1 cellular context compared by ENCODE assay signal in genomic region chr20:36183155-36183944, GRCh38.
A peak's percentile ranks its signal among the peaks of the same experiment; 100 is the strongest.
TF ChIP-seq lines count a peak whose summit lies in the region.

No MANE protein-coding gene starts in this region.

TF ChIP-seq in K562, 482 proteins besides CTCF, POLR2A, EP300 and RAD21 (continued from another document and continues in another):
- TF ChIP-seq, protein P1, sequence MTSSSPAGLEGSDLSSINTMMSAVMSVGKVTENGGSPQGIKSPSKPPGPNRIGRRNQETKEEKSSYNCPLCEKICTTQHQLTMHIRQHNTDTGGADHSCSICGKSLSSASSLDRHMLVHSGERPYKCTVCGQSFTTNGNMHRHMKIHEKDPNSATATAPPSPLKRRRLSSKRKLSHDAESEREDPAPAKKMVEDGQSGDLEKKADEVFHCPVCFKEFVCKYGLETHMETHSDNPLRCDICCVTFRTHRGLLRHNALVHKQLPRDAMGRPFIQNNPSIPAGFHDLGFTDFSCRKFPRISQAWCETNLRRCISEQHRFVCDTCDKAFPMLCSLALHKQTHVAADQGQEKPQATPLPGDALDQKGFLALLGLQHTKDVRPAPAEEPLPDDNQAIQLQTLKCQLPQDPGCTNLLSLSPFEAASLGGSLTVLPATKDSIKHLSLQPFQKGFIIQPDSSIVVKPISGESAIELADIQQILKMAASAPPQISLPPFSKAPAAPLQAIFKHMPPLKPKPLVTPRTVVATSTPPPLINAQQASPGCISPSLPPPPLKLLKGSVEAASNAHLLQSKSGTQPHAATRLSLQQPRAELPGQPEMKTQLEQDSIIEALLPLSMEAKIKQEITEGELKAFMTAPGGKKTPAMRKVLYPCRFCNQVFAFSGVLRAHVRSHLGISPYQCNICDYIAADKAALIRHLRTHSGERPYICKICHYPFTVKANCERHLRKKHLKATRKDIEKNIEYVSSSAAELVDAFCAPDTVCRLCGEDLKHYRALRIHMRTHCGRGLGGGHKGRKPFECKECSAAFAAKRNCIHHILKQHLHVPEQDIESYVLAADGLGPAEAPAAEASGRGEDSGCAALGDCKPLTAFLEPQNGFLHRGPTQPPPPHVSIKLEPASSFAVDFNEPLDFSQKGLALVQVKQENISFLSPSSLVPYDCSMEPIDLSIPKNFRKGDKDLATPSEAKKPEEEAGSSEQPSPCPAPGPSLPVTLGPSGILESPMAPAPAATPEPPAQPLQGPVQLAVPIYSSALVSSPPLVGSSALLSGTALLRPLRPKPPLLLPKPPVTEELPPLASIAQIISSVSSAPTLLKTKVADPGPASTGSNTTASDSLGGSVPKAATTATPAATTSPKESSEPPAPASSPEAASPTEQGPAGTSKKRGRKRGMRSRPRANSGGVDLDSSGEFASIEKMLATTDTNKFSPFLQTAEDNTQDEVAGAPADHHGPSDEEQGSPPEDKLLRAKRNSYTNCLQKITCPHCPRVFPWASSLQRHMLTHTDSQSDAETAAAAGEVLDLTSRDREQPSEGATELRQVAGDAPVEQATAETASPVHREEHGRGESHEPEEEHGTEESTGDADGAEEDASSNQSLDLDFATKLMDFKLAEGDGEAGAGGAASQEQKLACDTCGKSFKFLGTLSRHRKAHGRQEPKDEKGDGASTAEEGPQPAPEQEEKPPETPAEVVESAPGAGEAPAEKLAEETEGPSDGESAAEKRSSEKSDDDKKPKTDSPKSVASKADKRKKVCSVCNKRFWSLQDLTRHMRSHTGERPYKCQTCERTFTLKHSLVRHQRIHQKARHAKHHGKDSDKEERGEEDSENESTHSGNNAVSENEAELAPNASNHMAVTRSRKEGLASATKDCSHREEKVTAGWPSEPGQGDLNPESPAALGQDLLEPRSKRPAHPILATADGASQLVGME (CRISPR knock-in tag; IDR thresholded peaks at IDR 0.05), result no peak
- TF ChIP-seq ZNF583 (CRISPR knock-in tag; IDR thresholded peaks at IDR 0.05) (no peak), NR1H2 (CRISPR knock-in tag; IDR thresholded peaks at IDR 0.05) (no peak), HOMEZ (CRISPR knock-in tag; IDR thresholded peaks at IDR 0.05) (no peak), ZNF197 (CRISPR knock-in tag; IDR thresholded peaks at IDR 0.05; ENCODE audit: low read depth) (peak; percentile 83; the same call in 1 of the 2 replicates), HNRNPLL (IDR thresholded peaks at IDR 0.05; ENCODE audit: low read depth, low read length, poor library complexity, severe bottlenecking) (no peak), KAT2B (IDR thresholded peaks at IDR 0.05; ENCODE audit: low read depth, low read length) (no peak), ZFX (CRISPR knock-in tag; IDR thresholded peaks at IDR 0.05) (peak; percentile 78), ZBTB7A (IDR thresholded peaks at IDR 0.05; ENCODE audit: borderline replicate concordance, control insufficient read depth, low read depth, low read length) (peak; percentile 58), ARID1B (IDR thresholded peaks at IDR 0.05) (peak; percentile 98), ZNF175 (CRISPR knock-in tag; IDR thresholded peaks at IDR 0.05; ENCODE audit: low read depth) (peak; percentile 55; the same call in 1 of the 2 replicates), BRCA1 (IDR thresholded peaks at IDR 0.05) (no peak), BRCA1 (CRISPR knock-in tag; IDR thresholded peaks at IDR 0.05) (no peak), HEY1 (CRISPR knock-in tag; IDR thresholded peaks at IDR 0.05; ENCODE audit: borderline replicate concordance) (no peak), CHD2 (IDR thresholded peaks at IDR 0.05; ENCODE audit: low read depth, low read length) (no peak), SP1 (CRISPR knock-in tag; IDR thresholded peaks at IDR 0.05) (no peak), SRSF7 (optimal IDR thresholded peaks at IDR 0.05; ENCODE audit: low read depth, low read length) (no peak), JUND (IDR thresholded peaks at IDR 0.05; ENCODE audit: borderline replicate concordance, low read depth, low read length) (peak; percentile 84), JUND (tag; IDR thresholded peaks at IDR 0.05; ENCODE audit: borderline replicate concordance, low read depth, low read length) (peak; percentile 66; the same call in 1 of the 3 replicates), JUN (IDR thresholded peaks at IDR 0.05; ENCODE audit: borderline replicate concordance, low read depth, low read length) (0 out of 2 replicates have a peak, but pooled peaks have one; percentile 57), JUN (CRISPR knock-in tag; IDR thresholded peaks at IDR 0.05; ENCODE audit: borderline replicate concordance) (no peak), ZC3H4 (CRISPR knock-in tag; IDR thresholded peaks at IDR 0.05; ENCODE audit: borderline replicate concordance) (no peak), YBX1 (IDR thresholded peaks at IDR 0.05) (no peak), HCFC1 (IDR thresholded peaks at IDR 0.05; ENCODE audit: low read depth, low read length) (no peak), POLR2AphosphoS5 (IDR thresholded peaks at IDR 0.05; ENCODE audit: control insufficient read depth, insufficient read depth, low read depth, low read length) (peak; percentile 94), GABPA (tag; conservative IDR thresholded peaks at IDR 0.05; ENCODE audit: low read depth) (no peak), TFE3 (CRISPR knock-in tag; IDR thresholded peaks at IDR 0.05) (no peak), GABPB2 (CRISPR knock-in tag; conservative IDR thresholded peaks at IDR 0.05) (no peak), EZH2 (IDR thresholded peaks at IDR 0.05; ENCODE audit: borderline replicate concordance, low read depth, low read length) (no peak), FOXP1 (CRISPR knock-in tag; IDR thresholded peaks at IDR 0.05) (no peak), KLF16 (IDR thresholded peaks at IDR 0.05) (peak; percentile 93), ETV5 (CRISPR knock-in tag; IDR thresholded peaks at IDR 0.05; ENCODE audit: low read depth) (no peak; the same call in 1 of the 2 replicates), ZNF589 (CRISPR knock-in tag; IDR thresholded peaks at IDR 0.05; ENCODE audit: low read depth) (peak; percentile 91; the same call in 1 of the 2 replicates), SMAD3 (CRISPR knock-in tag; conservative IDR thresholded peaks at IDR 0.05) (no peak; the same call in 1 of the 2 replicates), NFXL1 (CRISPR knock-in tag; IDR thresholded peaks at IDR 0.05) (no peak), RAD51 (IDR thresholded peaks at IDR 0.05; ENCODE audit: borderline replicate concordance, low read depth) (peak; percentile 44; the same call in 1 of the 2 replicates), SMARCB1 (IDR thresholded peaks at IDR 0.05; ENCODE audit: insufficient read length, low read depth) (no peak), SMARCA4 (IDR thresholded peaks at IDR 0.05) (peak; percentile 94), ZNF140 (CRISPR knock-in tag; IDR thresholded peaks at IDR 0.05) (no peak), ZNF232 (CRISPR knock-in tag; IDR thresholded peaks at IDR 0.05) (no peak), NFE2L1 (tag; IDR thresholded peaks at IDR 0.05; ENCODE audit: borderline replicate concordance, low read depth) (no peak), FOS (IDR thresholded peaks at IDR 0.05; ENCODE audit: extremely low read depth, insufficient read length) (no peak), HLTF (IDR thresholded peaks at IDR 0.05) (no peak), KAT7 (CRISPR knock-in tag; IDR thresholded peaks at IDR 0.05; ENCODE audit: borderline replicate concordance) (no peak), ETV1 (tag; conservative IDR thresholded peaks at IDR 0.05; ENCODE audit: low read depth) (no peak)
- TF ChIP-seq, protein P2, sequence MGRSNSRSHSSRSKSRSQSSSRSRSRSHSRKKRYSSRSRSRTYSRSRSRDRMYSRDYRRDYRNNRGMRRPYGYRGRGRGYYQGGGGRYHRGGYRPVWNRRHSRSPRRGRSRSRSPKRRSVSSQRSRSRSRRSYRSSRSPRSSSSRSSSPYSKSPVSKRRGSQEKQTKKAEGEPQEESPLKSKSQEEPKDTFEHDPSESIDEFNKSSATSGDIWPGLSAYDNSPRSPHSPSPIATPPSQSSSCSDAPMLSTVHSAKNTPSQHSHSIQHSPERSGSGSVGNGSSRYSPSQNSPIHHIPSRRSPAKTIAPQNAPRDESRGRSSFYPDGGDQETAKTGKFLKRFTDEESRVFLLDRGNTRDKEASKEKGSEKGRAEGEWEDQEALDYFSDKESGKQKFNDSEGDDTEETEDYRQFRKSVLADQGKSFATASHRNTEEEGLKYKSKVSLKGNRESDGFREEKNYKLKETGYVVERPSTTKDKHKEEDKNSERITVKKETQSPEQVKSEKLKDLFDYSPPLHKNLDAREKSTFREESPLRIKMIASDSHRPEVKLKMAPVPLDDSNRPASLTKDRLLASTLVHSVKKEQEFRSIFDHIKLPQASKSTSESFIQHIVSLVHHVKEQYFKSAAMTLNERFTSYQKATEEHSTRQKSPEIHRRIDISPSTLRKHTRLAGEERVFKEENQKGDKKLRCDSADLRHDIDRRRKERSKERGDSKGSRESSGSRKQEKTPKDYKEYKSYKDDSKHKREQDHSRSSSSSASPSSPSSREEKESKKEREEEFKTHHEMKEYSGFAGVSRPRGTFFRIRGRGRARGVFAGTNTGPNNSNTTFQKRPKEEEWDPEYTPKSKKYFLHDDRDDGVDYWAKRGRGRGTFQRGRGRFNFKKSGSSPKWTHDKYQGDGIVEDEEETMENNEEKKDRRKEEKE (IDR thresholded peaks at IDR 0.05; ENCODE audit: borderline replicate concordance in 1 of 2, control insufficient read depth in 1 of 2, low read depth in 2 of 2, low read length in 1 of 2), result no peak
- TF ChIP-seq, protein P3, sequence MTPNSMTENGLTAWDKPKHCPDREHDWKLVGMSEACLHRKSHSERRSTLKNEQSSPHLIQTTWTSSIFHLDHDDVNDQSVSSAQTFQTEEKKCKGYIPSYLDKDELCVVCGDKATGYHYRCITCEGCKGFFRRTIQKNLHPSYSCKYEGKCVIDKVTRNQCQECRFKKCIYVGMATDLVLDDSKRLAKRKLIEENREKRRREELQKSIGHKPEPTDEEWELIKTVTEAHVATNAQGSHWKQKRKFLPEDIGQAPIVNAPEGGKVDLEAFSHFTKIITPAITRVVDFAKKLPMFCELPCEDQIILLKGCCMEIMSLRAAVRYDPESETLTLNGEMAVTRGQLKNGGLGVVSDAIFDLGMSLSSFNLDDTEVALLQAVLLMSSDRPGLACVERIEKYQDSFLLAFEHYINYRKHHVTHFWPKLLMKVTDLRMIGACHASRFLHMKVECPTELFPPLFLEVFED (CRISPR knock-in tag; conservative IDR thresholded peaks at IDR 0.05), result peak; percentile 60; the same call in 1 of the 2 replicates
- TF ChIP-seq, protein P4, sequence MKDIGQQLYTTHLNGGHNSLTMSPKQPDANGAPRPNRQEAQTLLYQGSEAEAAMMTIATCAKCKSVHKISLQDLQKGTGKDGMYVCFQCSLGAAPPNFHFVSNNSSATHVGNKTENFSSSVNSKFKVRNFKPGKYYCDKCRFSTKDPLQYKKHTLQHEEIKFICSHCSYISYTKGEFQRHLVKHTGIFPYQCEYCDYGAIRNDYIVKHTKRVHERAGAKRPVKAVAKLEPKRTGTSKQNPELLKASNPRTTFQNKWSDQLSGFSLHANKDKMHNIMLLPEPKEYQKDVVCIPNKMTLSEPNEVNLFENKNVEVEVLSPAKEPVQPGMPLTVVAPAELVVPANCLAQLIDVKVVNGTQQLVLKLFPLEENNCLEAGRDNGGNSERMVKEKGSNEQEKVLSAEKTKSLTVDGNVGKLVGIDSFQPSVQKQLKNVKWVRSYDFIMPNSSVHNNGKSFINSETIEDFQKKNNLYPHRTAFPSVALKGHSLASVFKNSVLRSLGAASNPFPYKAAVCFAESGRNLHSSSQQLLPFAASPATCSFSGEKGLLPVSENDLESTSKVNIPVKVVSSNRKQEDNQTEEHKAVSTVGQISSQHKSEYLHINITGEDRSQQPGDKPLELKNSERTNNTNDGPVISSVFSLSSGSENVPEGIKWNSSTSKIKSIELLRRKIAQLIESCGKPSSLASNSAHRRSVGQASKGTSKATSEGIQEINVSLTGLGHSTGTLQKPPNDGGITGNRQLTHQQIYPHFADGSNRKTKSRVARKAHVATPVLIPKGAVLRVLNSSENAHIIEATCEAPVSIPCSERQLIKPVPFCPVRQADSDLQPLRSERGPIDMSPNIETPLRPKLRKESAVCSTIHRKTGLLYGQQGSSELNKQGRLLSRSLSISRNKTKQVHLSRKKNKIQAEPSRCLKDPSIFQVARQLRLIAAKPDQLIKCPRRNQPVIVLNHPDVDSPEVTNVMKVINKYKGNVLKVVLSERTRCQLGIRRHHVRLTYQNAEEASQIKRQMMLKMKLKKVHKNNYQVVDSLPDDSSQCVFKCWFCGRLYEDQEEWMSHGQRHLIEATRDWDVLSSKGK (CRISPR knock-in tag; IDR thresholded peaks at IDR 0.05), result no peak
- TF ChIP-seq, protein P5, sequence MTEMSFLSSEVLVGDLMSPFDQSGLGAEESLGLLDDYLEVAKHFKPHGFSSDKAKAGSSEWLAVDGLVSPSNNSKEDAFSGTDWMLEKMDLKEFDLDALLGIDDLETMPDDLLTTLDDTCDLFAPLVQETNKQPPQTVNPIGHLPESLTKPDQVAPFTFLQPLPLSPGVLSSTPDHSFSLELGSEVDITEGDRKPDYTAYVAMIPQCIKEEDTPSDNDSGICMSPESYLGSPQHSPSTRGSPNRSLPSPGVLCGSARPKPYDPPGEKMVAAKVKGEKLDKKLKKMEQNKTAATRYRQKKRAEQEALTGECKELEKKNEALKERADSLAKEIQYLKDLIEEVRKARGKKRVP (CRISPR knock-in tag; IDR thresholded peaks at IDR 0.05), result no peak
